23 cellular contexts compared by ENCODE assay signal in genomic region chr12:79988368-79988767, GRCh38. TPM values are rescaled to one million over a fixed set of nuclear protein-coding genes. Genes with fewer than 3 reads are reported as not detected.
DNase-seq lines count a peak whose midpoint lies in the region; ATAC-seq and TF ChIP-seq lines count a peak whose summit lies in the region.
"Had no signal": no experiment of that assay in that cellular context is flagged by ENCODE, and none has a peak within 500 bp of the region (broad histone marks: within the 10 kb centered on the region; RNA-seq: fewer than 3 reads in every experiment).

No MANE protein-coding gene starts in this region.

- no peaks in the 10 kb centered on the region for H3K9me3 Mint-ChIP-seq in activated CD8-positive, alpha-beta memory T cell treated with anti-CD3 and anti-CD28 coated beads, Interleukin-2, amount 10 ng/mL, durations not matched to agents 7 days and 5 days (ENCODE audit: low read depth)
- no peaks in the 10 kb centered on the region for H3K9me3 Mint-ChIP-seq in activated T-cell treated with anti-CD3 and anti-CD28 coated beads, Interleukin-2, amount 50 U/mL, for 4 hours
- H3K9me3 Mint-ChIP-seq: activated CD4-positive, alpha-beta memory T cell treated with anti-CD3 and anti-CD28 coated beads for 36 hours; activated naive CD8-positive, alpha-beta T cell treated with anti-CD3 and anti-CD28 coated beads, Interleukin-2, amount 10 ng/mL, durations not matched to agents 7 days and 5 days; memory B cell; naive thymus-derived CD4-positive, alpha-beta T cell; T-cell had no signal

- no peaks in the 10 kb centered on the region for H3K36me3 ChIP-seq in osteoblast (ENCODE audit: insufficient read depth, low read length)
- H3K36me3 ChIP-seq: esophagus muscularis mucosa, uterus had no signal

- H3K27ac ChIP-seq in osteoblast (ENCODE audit: low read depth, low read length), result no peak overlapping the region
- H3K27ac ChIP-seq: esophagus muscularis mucosa, uterus had no signal

- no peak overlapping the region for H3K4me2 ChIP-seq in osteoblast (ENCODE audit: insufficient read depth, low read length)

- peaks cover 11% of the 10 kb centered on the region for H3K27me3 Mint-ChIP-seq in activated CD8-positive, alpha-beta memory T cell treated with anti-CD3 and anti-CD28 coated beads, Interleukin-2, amount 10 ng/mL, durations not matched to agents 7 days and 5 days
- H3K27me3 Mint-ChIP-seq in activated T-cell treated with anti-CD3 and anti-CD28 coated beads, Interleukin-2, amount 50 U/mL, for 4 hours (ENCODE audit: low read depth), result peaks cover 10% of the 10 kb centered on the region

- H3K27ac Mint-ChIP-seq in activated CD8-positive, alpha-beta memory T cell treated with anti-CD3 and anti-CD28 coated beads, Interleukin-2, amount 10 ng/mL, durations not matched to agents 7 days and 5 days, result no peak overlapping the region
- H3K27ac Mint-ChIP-seq: activated CD4-positive, alpha-beta memory T cell treated with anti-CD3 and anti-CD28 coated beads for 36 hours; activated naive CD8-positive, alpha-beta T cell treated with anti-CD3 and anti-CD28 coated beads, Interleukin-2, amount 10 ng/mL, durations not matched to agents 7 days and 5 days; B cell; memory B cell; naive thymus-derived CD4-positive, alpha-beta T cell; T-cell had no signal

- H3K4me3 Mint-ChIP-seq in activated CD8-positive, alpha-beta memory T cell treated with anti-CD3 and anti-CD28 coated beads, Interleukin-2, amount 10 ng/mL, durations not matched to agents 7 days and 5 days, result no peak overlapping the region
- no peak overlapping the region for H3K4me3 Mint-ChIP-seq in activated T-cell treated with anti-CD3 and anti-CD28 coated beads, Interleukin-2, amount 50 U/mL, for 4 hours
- H3K4me3 Mint-ChIP-seq: activated CD4-positive, alpha-beta memory T cell treated with anti-CD3 and anti-CD28 coated beads for 36 hours; activated naive CD8-positive, alpha-beta T cell treated with anti-CD3 and anti-CD28 coated beads, Interleukin-2, amount 10 ng/mL, durations not matched to agents 7 days and 5 days; B cell; memory B cell; naive thymus-derived CD4-positive, alpha-beta T cell; T-cell had no signal

- peaks cover 2% of the 10 kb centered on the region for H3K4me1 Mint-ChIP-seq in activated CD8-positive, alpha-beta memory T cell treated with anti-CD3 and anti-CD28 coated beads, Interleukin-2, amount 10 ng/mL, durations not matched to agents 7 days and 5 days
- no peaks in the 10 kb centered on the region for H3K4me1 Mint-ChIP-seq in activated T-cell treated with anti-CD3 and anti-CD28 coated beads, Interleukin-2, amount 50 U/mL, for 4 hours (ENCODE audit: low read depth)
- H3K4me1 Mint-ChIP-seq: B cell, memory B cell had no signal

- no peaks in the 10 kb centered on the region for H3K79me2 ChIP-seq in osteoblast (ENCODE audit: insufficient read depth, low read length)

- no peaks in the 10 kb centered on the region for H3K27me3 ChIP-seq in osteoblast (ENCODE audit: insufficient read depth, low read length)
- H3K27me3 ChIP-seq: esophagus muscularis mucosa, uterus had no signal

- no peaks in the 10 kb centered on the region for H3K9me3 ChIP-seq in osteoblast (ENCODE audit: low read depth, low read length)
- H3K9me3 ChIP-seq: esophagus muscularis mucosa, uterus had no signal

- CTCF ChIA-PET in activated CD8-positive, alpha-beta memory T cell treated with anti-CD3 and anti-CD28 coated beads, Interleukin-2, amount 10 ng/mL, durations not matched to agents 7 days and 5 days (lab: Charles Lee), result no interaction called here

- no peaks in the 10 kb centered on the region for H4K20me1 ChIP-seq in osteoblast (ENCODE audit: insufficient read depth, low read length)

- TF ChIP-seq CTCF in choroid plexus epithelial cell (conservative IDR thresholded peaks at IDR 0.05; ENCODE audit: low read depth, low read length) (no peak), osteoblast (IDR thresholded peaks at IDR 0.05; ENCODE audit: extremely low read depth, low read depth, low read length) (no peak)

- H3K4me3 ChIP-seq in choroid plexus epithelial cell (ENCODE audit: low read depth, low read length) (no peak overlapping the region), osteoblast (ENCODE audit: insufficient read depth, low read length) (no peak overlapping the region)
- H3K4me3 ChIP-seq: esophagus muscularis mucosa, uterus had no signal

- peak; percentile 72 for DNase-seq in EL
- peak; percentile 74 for DNase-seq in NCI-H526 treated with DMSO at 0.1 percent for 48 hours (lab: John Stamatoyannopoulos, UW)
- DNase-seq in choroid plexus epithelial cell (ENCODE audit: low read depth), result peak; percentile 22
- DNase-seq in osteoblast (ENCODE audit: insufficient read length, low spot score, missing footprints), result peak; percentile 78
- DNase-seq in activated CD8-positive, alpha-beta memory T cell treated with anti-CD3 and anti-CD28 coated beads, Interleukin-2, amount 10 ng/mL, durations not matched to agents 7 days and 5 days, result no peak
- no peak for DNase-seq in SIG-M5 treated with dmso at 0.1 percent for 504 hours (lab: John Stamatoyannopoulos, UW; ENCODE audit: unreplicated experiment)
- DNase-seq in RPMI8226, result no peak
- no peak for DNase-seq in activated T-cell treated with anti-CD3 and anti-CD28 coated beads, Interleukin-2, amount 50 U/mL, for 4 hours
- DNase-seq: activated CD4-positive, alpha-beta memory T cell treated with anti-CD3 and anti-CD28 coated beads for 36 hours; activated naive CD8-positive, alpha-beta T cell treated with anti-CD3 and anti-CD28 coated beads, Interleukin-2, amount 10 ng/mL, durations not matched to agents 7 days and 5 days; activated T-cell treated with anti-CD3 and anti-CD28 coated beads, Interleukin-2, amount 50 U/mL, for 48 hours; central memory CD4-positive, alpha-beta T cell; GF-D8; Kasumi-1; naive thymus-derived CD4-positive, alpha-beta T cell; NCI-H1436; NK-92 treated with Interleukin-12 subunit alpha and Interleukin-12 subunit beta, amount 100 ng/mL, for 24 hours; stimulated activated CD4-positive, alpha-beta T cell treated with anti-CD3 and anti-CD28 coated beads, Interleukin-2, amount 100 ng/mL, for 48 hours; T-cell; uterus had no signal

- ATAC-seq in activated CD8-positive, alpha-beta memory T cell treated with anti-CD3 and anti-CD28 coated beads, Interleukin-2, amount 10 ng/mL, durations not matched to agents 7 days and 5 days, result no peak
- no peak for ATAC-seq in activated T-cell treated with anti-CD3 and anti-CD28 coated beads, Interleukin-2, amount 50 U/mL, for 4 hours
- ATAC-seq: naive thymus-derived CD4-positive, alpha-beta T cell; T-cell had no signal

- no peaks in the 10 kb centered on the region for H3K36me3 Mint-ChIP-seq in activated CD8-positive, alpha-beta memory T cell treated with anti-CD3 and anti-CD28 coated beads, Interleukin-2, amount 10 ng/mL, durations not matched to agents 7 days and 5 days
- H3K36me3 Mint-ChIP-seq in activated T-cell treated with anti-CD3 and anti-CD28 coated beads, Interleukin-2, amount 50 U/mL, for 4 hours (ENCODE audit: insufficient read depth), result no peaks in the 10 kb centered on the region
- H3K36me3 Mint-ChIP-seq: activated CD4-positive, alpha-beta memory T cell treated with anti-CD3 and anti-CD28 coated beads for 36 hours; activated naive CD8-positive, alpha-beta T cell treated with anti-CD3 and anti-CD28 coated beads, Interleukin-2, amount 10 ng/mL, durations not matched to agents 7 days and 5 days; memory B cell; naive thymus-derived CD4-positive, alpha-beta T cell; T-cell had no signal

- peaks cover 23% of the 10 kb centered on the region for H3K4me1 ChIP-seq in osteoblast (ENCODE audit: insufficient read depth, low read length)
- H3K4me1 ChIP-seq: uterus had no signal

- no peak overlapping the region for H2AFZ ChIP-seq in osteoblast (ENCODE audit: low read length)

RNA-seq across cellular contexts. Expression of gene PPP1R12A, which starts 53.5 kb away (rescaled TPM):
- 118 and 165 TPM in 2 replicates for total RNA-seq in osteoblast
- total RNA-seq in activated CD8-positive, alpha-beta memory T cell treated with anti-CD3 and anti-CD28 coated beads, Interleukin-2, amount 10 ng/mL, durations not matched to agents 7 days and 5 days, result 100 to 1,000 TPM; 104 to 108 TPM
- total RNA-seq in activated T-cell treated with anti-CD3 and anti-CD28 coated beads, Interleukin-2, amount 50 U/mL, for 4 hours, result 10 to 100 TPM; 51.0 to 62.5 (median 56.8) TPM

Comparison
In these comparisons a context has a peak if more than half of its experiments do, and no peak if none do; other contexts are left out.
1. DNase-seq: peak in EL (single experiment), NCI-H526 treated with DMSO at 0.1 percent for 48 hours (single experiment), choroid plexus epithelial cell (single experiment) and osteoblast (single experiment); none in activated CD8-positive, alpha-beta memory T cell treated with anti-CD3 and anti-CD28 coated beads, Interleukin-2, amount 10 ng/mL, durations not matched to agents 7 days and 5 days (single experiment), SIG-M5 treated with dmso at 0.1 percent for 504 hours (single experiment), RPMI8226 (single experiment) and activated T-cell treated with anti-CD3 and anti-CD28 coated beads, Interleukin-2, amount 50 U/mL, for 4 hours (single experiment).